ENCODE assay signal across 15 cellular contexts in genomic region chr10:69757206-69757552, GRCh38. TPM values are rescaled to one million over a fixed set of nuclear protein-coding genes. Genes with fewer than 3 reads are reported as not detected.
"Had no signal": no experiment of that assay in that cellular context is flagged by ENCODE, and none has a peak within 500 bp of the region (broad histone marks: within the 10 kb centered on the region; RNA-seq: fewer than 3 reads in every experiment).

No MANE protein-coding gene starts in this region.

- H3K36me3 Mint-ChIP-seq: activated CD4-positive, alpha-beta memory T cell treated with anti-CD3 and anti-CD28 coated beads for 36 hours had no signal

- H3K4me1 ChIP-seq: gastrocnemius medialis, testis had no signal

- H3K27ac Mint-ChIP-seq: activated CD4-positive, alpha-beta memory T cell treated with anti-CD3 and anti-CD28 coated beads for 36 hours; activated T-cell treated with anti-CD3 and anti-CD28 coated beads, Interleukin-2, amount 50 U/mL, for 72 hours; effector memory CD8-positive, alpha-beta T cell; stimulated activated naive CD8-positive, alpha-beta T cell treated with anti-CD3 and anti-CD28 coated beads, Interleukin-15, Interleukin-2, amounts not matched to agents 100 ng/mL and 50 ng/mL, for 24 hours had no signal

- H3K27me3 ChIP-seq: gastrocnemius medialis, right atrium auricular region, testis, vagina had no signal

- H3K36me3 ChIP-seq: gastrocnemius medialis, heart right ventricle, right atrium auricular region, vagina had no signal

- H3K4me3 ChIP-seq: gastrocnemius medialis, heart right ventricle, right atrium auricular region, testis, vagina had no signal

- H3K9me3 Mint-ChIP-seq: activated CD4-positive, alpha-beta memory T cell treated with anti-CD3 and anti-CD28 coated beads for 36 hours; activated T-cell treated with anti-CD3 and anti-CD28 coated beads, Interleukin-2, amount 50 U/mL, for 72 hours; effector memory CD8-positive, alpha-beta T cell; neural crest cell; stimulated activated naive CD8-positive, alpha-beta T cell treated with anti-CD3 and anti-CD28 coated beads, Interleukin-15, Interleukin-2, amounts not matched to agents 100 ng/mL and 50 ng/mL, for 24 hours had no signal

- DNase-seq: activated CD4-positive, alpha-beta memory T cell treated with anti-CD3 and anti-CD28 coated beads for 36 hours; activated gamma-delta T cell treated with Interleukin-2 at 50 U/mL for 16 hours; activated T-cell treated with anti-CD3 and anti-CD28 coated beads, Interleukin-2, amount 50 U/mL, for 72 hours; effector memory CD8-positive, alpha-beta T cell; gastrocnemius medialis; heart right ventricle; posterior cingulate gyrus; T-helper 9 cell; testis had no signal

- H3K9me3 ChIP-seq: gastrocnemius medialis, heart right ventricle, right atrium auricular region, testis, vagina had no signal

- ATAC-seq: activated T-cell treated with anti-CD3 and anti-CD28 coated beads, Interleukin-2, amount 50 U/mL, for 72 hours; effector memory CD8-positive, alpha-beta T cell; gastrocnemius medialis had no signal

- H3K4me3 Mint-ChIP-seq: activated CD4-positive, alpha-beta memory T cell treated with anti-CD3 and anti-CD28 coated beads for 36 hours; activated T-cell treated with anti-CD3 and anti-CD28 coated beads, Interleukin-2, amount 50 U/mL, for 72 hours; effector memory CD8-positive, alpha-beta T cell; neural crest cell; stimulated activated naive CD8-positive, alpha-beta T cell treated with anti-CD3 and anti-CD28 coated beads, Interleukin-15, Interleukin-2, amounts not matched to agents 100 ng/mL and 50 ng/mL, for 24 hours had no signal

- H3K27ac ChIP-seq: epithelial cell of prostate, gastrocnemius medialis, heart right ventricle, right atrium auricular region, testis, vagina had no signal

- H3K4me1 Mint-ChIP-seq: neural crest cell had no signal

RNA-seq across cellular contexts. Expression of gene COL13A1, which starts 44.5 kb away (rescaled TPM):
- total RNA-seq: activated CD4-positive, alpha-beta memory T cell treated with anti-CD3 and anti-CD28 coated beads for 36 hours; activated T-cell treated with anti-CD3 and anti-CD28 coated beads, Interleukin-2, amount 50 U/mL, for 72 hours; mesenteric fat pad; vagina had no signal
